Comparison of ENCODE assay signal across 1 cellular context in the genomic region with DNA sequence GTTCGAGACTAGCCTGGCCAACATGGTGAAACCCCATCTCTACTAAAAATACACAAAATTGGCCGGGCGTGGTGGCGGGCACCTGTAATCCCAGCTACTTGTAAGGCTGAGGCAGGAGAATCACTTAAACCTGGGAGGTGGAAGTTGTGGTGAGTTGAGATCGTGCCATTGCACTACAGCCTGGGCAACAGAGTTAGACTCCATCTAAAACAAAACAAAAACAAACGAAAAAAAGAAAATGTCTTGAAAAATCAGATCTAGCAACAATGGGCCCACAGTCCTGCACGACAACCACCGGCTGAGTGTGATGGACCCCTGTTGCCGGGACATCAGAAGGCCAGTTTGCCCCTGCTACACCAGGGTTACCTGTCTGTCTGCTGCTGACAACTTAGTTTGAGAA.
TF ChIP-seq lines count a peak whose summit lies in the region.

No MANE protein-coding gene starts in this region.

TF ChIP-seq in H1, 55 proteins besides CTCF, POLR2A, EP300 and RAD21:
- TF ChIP-seq BCL11A (IDR thresholded peaks at IDR 0.05; ENCODE audit: low read depth in 2 of 2, low read length in 2 of 2) = no peak
- no peak for TF ChIP-seq CHD2 (IDR thresholded peaks at IDR 0.05; ENCODE audit: low read length)
- TF ChIP-seq, protein P1, sequence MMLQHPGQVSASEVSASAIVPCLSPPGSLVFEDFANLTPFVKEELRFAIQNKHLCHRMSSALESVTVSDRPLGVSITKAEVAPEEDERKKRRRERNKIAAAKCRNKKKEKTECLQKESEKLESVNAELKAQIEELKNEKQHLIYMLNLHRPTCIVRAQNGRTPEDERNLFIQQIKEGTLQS (IDR thresholded peaks at IDR 0.05; ENCODE audit: insufficient read depth, low read depth, low read length) = no peak
- no peak for TF ChIP-seq NRF1 (IDR thresholded peaks at IDR 0.05; ENCODE audit: low read depth, low read length)
- TF ChIP-seq POU5F1 (IDR thresholded peaks at IDR 0.05; ENCODE audit: low read depth, low read length) = no peak
- TF ChIP-seq POLR2AphosphoS5 (IDR thresholded peaks at IDR 0.05; ENCODE audit: low read depth, low read length) = no peak
- no peak for TF ChIP-seq GTF2F1 (IDR thresholded peaks at IDR 0.05; ENCODE audit: borderline replicate concordance, low read depth, low read length)
- TF ChIP-seq, protein P2, sequence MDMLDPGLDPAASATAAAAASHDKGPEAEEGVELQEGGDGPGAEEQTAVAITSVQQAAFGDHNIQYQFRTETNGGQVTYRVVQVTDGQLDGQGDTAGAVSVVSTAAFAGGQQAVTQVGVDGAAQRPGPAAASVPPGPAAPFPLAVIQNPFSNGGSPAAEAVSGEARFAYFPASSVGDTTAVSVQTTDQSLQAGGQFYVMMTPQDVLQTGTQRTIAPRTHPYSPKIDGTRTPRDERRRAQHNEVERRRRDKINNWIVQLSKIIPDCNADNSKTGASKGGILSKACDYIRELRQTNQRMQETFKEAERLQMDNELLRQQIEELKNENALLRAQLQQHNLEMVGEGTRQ (IDR thresholded peaks at IDR 0.05; ENCODE audit: low read length) = no peak
- no peak for TF ChIP-seq SIRT6 (IDR thresholded peaks at IDR 0.05; ENCODE audit: low read length)
- TF ChIP-seq KDM4A (IDR thresholded peaks at IDR 0.05; ENCODE audit: low read depth, low read length, severe bottlenecking) = no peak
- TF ChIP-seq MAFK (IDR thresholded peaks at IDR 0.05; ENCODE audit: low read depth, low read length) = no peak
- TF ChIP-seq SP2 (IDR thresholded peaks at IDR 0.05; ENCODE audit: low read length) = no peak
- no peak for TF ChIP-seq GABPA (IDR thresholded peaks at IDR 0.05; ENCODE audit: borderline replicate concordance, insufficient read depth, low read length)
